In the genomic region with DNA sequence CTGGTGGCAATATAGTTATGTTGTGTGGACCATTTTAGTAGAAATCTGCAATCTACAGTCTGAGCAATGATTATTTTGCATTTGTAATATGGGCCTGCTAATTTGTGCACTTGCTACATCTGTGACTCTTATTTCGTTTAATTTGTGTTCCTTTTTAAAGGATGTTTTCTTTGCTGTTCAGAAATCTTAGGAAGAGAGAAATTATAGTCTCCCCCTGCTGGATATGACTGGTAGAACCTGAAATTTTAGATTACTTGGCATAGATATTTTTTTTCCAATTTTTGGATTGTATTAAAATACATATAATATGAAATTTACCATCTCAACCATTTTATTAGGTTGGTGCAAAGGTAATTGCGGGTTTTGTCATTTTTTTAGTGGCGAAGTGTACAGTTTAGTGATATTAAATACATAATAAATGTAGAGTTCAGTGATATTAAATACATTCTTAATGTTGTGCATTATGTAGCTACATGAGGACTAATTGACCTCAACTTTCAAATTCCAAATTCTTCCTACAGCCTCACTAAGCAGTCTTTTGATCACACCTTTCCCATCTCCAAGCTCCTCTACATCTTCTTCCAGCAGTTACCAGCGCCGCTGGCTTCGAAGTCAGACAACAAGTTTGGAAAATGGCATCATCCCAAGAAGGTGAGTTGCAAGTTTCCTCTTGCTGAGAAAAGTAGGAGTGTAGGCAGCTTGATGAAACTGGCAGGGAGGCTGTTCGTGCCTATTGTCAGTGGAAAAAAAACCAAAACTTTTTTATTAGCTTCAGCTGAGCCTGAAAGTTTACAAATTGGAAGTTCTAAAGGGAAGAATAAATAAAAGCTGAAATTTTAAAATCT, we compare ENCODE assay signal across 8 cellular contexts.
DNase-seq lines count a peak whose midpoint lies in the region; ATAC-seq, FAIRE-seq and TF ChIP-seq lines count a peak whose summit lies in the region.

No MANE protein-coding gene starts in this region.

- TF ChIP-seq CTCF in GM12875 (IDR thresholded peaks at IDR 0.05; ENCODE audit: borderline replicate concordance, insufficient read depth, low read depth, low read length) = peak; percentile 33; the same call in 1 of the 2 replicates
- peak; percentile 75 for TF ChIP-seq CTCF in neutrophil (IDR thresholded peaks at IDR 0.05)

- H3K27ac ChIP-seq in neutrophil = no peak overlapping the region

- DNase-seq in NOMO-1 treated with DMSO at 0.1 percent for 48 hours (lab: John Stamatoyannopoulos, UW; ENCODE audit: unreplicated experiment) (peak; percentile 28), NCI-H2107 treated with DMSO at 0.1 percent for 48 hours (lab: John Stamatoyannopoulos, UW; ENCODE audit: unreplicated experiment) (no peak), posterior vena cava (ENCODE audit: low spot score) (no peak)

- intact Hi-C loops in posterior vena cava (cut with DNase I) = loop anchor here in 1 of 2 donors (2.0 kb wide), 1 partner anchor 120 kb away; no protein-coding TSS in a partner anchor

- FAIRE-seq in A204.1 (lab: Jason Lieb, UNC) (peak; percentile 98), endometrium (lab: Jason Lieb, UNC) (peak; percentile 91)

- ATAC-seq in HG03457 (IDR thresholded peaks at IDR 0.05; ENCODE audit: unreplicated experiment) = no peak

- H3K4me1 ChIP-seq in neutrophil (ENCODE audit: control insufficient read depth in 1 of 2, insufficient read depth in 1 of 2, low read depth in 1 of 2, low read length in 1 of 2) = no peaks in the 10 kb centered on the region

- H3K4me3 ChIP-seq in GM12875 (ENCODE audit: low read depth, low read length) = no peak overlapping the region
- H3K4me3 ChIP-seq in neutrophil (ENCODE audit: low read depth in 1 of 2, low read length in 1 of 2) = no peak overlapping the region

- no peaks in the 10 kb centered on the region for H3K36me3 ChIP-seq in neutrophil

- no peaks in the 10 kb centered on the region for H3K9me3 ChIP-seq in neutrophil

- no peaks in the 10 kb centered on the region for H3K27me3 ChIP-seq in neutrophil
